Comparison of ENCODE assay signal across 3 cellular contexts in genomic region chr16:11596572-11597226, GRCh38.
TF ChIP-seq lines count a peak whose summit lies in the region.

No MANE protein-coding gene starts in this region.

TF ChIP-seq in HCT116, 20 proteins besides CTCF, POLR2A, EP300 and RAD21:
- TF ChIP-seq SRF (IDR thresholded peaks at IDR 0.05; ENCODE audit: low read depth) = no peak
- TF ChIP-seq EZH2 (IDR thresholded peaks at IDR 0.05) = no peak
- TF ChIP-seq EZH2phosphoT487 (IDR thresholded peaks at IDR 0.05; ENCODE audit: borderline replicate concordance) = no peak
- no peak for TF ChIP-seq CBX3 (IDR thresholded peaks at IDR 0.05; ENCODE audit: low read depth)
- TF ChIP-seq SP1 (IDR thresholded peaks at IDR 0.05; ENCODE audit: low read depth) = no peak
- no peak for TF ChIP-seq FOSL1 (IDR thresholded peaks at IDR 0.05; ENCODE audit: low read depth)
- TF ChIP-seq ZNF274 (IDR thresholded peaks at IDR 0.05; ENCODE audit: low read depth, low read length) = no peak
- TF ChIP-seq YY1 (IDR thresholded peaks at IDR 0.05; ENCODE audit: extremely low read depth, insufficient replicate concordance, low read depth, low read length) = no peak
- no peak for TF ChIP-seq ZBTB33 (IDR thresholded peaks at IDR 0.05; ENCODE audit: extremely low read depth, insufficient replicate concordance, low read length)

TF ChIP-seq in WTC11, 78 proteins besides CTCF, POLR2A, EP300 and RAD21:
- TF ChIP-seq ZNF317 (CRISPR knock-in tag; IDR thresholded peaks at IDR 0.05; ENCODE audit: borderline replicate concordance, low read depth) (no peak), KAT7 (CRISPR knock-in tag; IDR thresholded peaks at IDR 0.05; ENCODE audit: borderline replicate concordance) (no peak), SOX15 (CRISPR knock-in tag; IDR thresholded peaks at IDR 0.05) (no peak), MXD4 (CRISPR knock-in tag; IDR thresholded peaks at IDR 0.05; ENCODE audit: borderline replicate concordance) (no peak), SMAD4 (CRISPR knock-in tag; IDR thresholded peaks at IDR 0.05) (no peak), ZNF512 (CRISPR knock-in tag; IDR thresholded peaks at IDR 0.05; ENCODE audit: borderline replicate concordance) (0 out of 2 replicates have a peak, but pooled peaks have one; percentile 36), ZNF263 (CRISPR knock-in tag; IDR thresholded peaks at IDR 0.05; ENCODE audit: low read depth) (0 out of 2 replicates have a peak, but pooled peaks have one; percentile 58), PREB (CRISPR knock-in tag; IDR thresholded peaks at IDR 0.05; ENCODE audit: borderline replicate concordance) (no peak), TEAD1 (CRISPR knock-in tag; IDR thresholded peaks at IDR 0.05) (no peak)

TF ChIP-seq in HepG2, 621 proteins besides CTCF, POLR2A, EP300 and RAD21 (continued from another document):
- TF ChIP-seq HNRNPK (IDR thresholded peaks at IDR 0.05; ENCODE audit: low read depth, low read length, poor library complexity, severe bottlenecking) = peak; percentile 92
- no peak for TF ChIP-seq ELF3 (CRISPR knock-in tag; IDR thresholded peaks at IDR 0.05)
- TF ChIP-seq CCAR2 (optimal IDR thresholded peaks at IDR 0.05; ENCODE audit: low read depth, low read length) = peak; percentile 9
- peak; percentile 87 for TF ChIP-seq PCBP2 (optimal IDR thresholded peaks at IDR 0.05; ENCODE audit: low read depth, low read length, poor library complexity, severe bottlenecking)
- TF ChIP-seq KDM3A (CRISPR knock-in tag; IDR thresholded peaks at IDR 0.05; ENCODE audit: low read depth) = no peak
- TF ChIP-seq SPEN (CRISPR knock-in tag; IDR thresholded peaks at IDR 0.05; ENCODE audit: low read depth) = 0 out of 2 replicates have a peak, but pooled peaks have one; percentile 13
- TF ChIP-seq TARDBP (CRISPR knock-in tag; IDR thresholded peaks at IDR 0.05) = 0 out of 2 replicates have a peak, but pooled peaks have one; percentile 1
